Comparison of ENCODE assay signal across 8 cellular contexts in the genomic region with DNA sequence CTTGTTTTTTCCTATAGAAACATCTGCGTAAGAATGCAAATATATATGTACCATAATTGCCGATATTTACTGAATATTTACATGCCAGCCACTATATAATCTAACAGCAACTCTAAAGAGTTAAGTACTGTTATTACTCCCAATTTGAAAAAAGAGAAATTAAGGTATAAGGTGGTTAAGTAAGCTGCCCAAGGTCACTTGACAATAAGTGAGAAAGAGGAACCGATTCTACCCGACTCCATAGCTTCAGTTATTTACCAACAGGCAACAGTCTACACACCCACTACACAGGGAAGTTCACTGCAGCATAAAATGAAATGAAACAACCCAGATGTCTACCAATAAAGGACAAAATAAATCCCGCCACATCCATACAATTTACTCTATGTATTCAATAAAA.
A peak's percentile ranks its signal among the peaks of the same experiment; 100 is the strongest.
DNase-seq lines count a peak whose midpoint lies in the region; ATAC-seq and TF ChIP-seq lines count a peak whose summit lies in the region.

No MANE protein-coding gene starts in this region.

- ATAC-seq in GM21528 (IDR thresholded peaks at IDR 0.05; ENCODE audit: low FRiP score, unreplicated experiment) = peak; percentile 66

- peak overlapping the region; percentile 94 for H3K4me3 ChIP-seq in HUES6 (ENCODE audit: low read depth, low read length)
- H3K4me3 ChIP-seq in fibroblast of pulmonary artery (replicated peaks; ENCODE audit: low read depth, low read length) = peak overlapping the region; percentile 89
- H3K4me3 ChIP-seq in retinal pigment epithelial cell (ENCODE audit: low read length) = peak overlapping the region; percentile 83

- peak; percentile 34 for DNase-seq in NCI-H1694 treated with DMSO at 0.1 percent for 48 hours (lab: John Stamatoyannopoulos, UW)
- no peak for DNase-seq in NCI-H1694 (lab: John Stamatoyannopoulos, UW)
- DNase-seq in fibroblast of pulmonary artery (ENCODE audit: low read depth) = peak; percentile 35
- DNase-seq in retinal pigment epithelial cell (ENCODE audit: low read depth) = no peak
- DNase-seq in activated effector memory CD4-positive, alpha-beta T cell treated with anti-CD3 and anti-CD28 coated beads, Interleukin-2, amount 50 U/mL, for 16 hours = no peak

- no peaks in the 10 kb centered on the region for H3K36me3 ChIP-seq in HUES6 (ENCODE audit: control insufficient read depth, insufficient read depth, low read length)

- H3K27me3 ChIP-seq in HUES6 (ENCODE audit: control insufficient read depth, insufficient read depth, low read length) = no peaks in the 10 kb centered on the region

- no peak overlapping the region for H3K9ac ChIP-seq in HUES6 (ENCODE audit: low read length)

- H3K9me3 Mint-ChIP-seq in T-helper 1 cell treated with Interleukin-12 subunit alpha and Interleukin-12 subunit beta and Interleukin-4 antibody, amounts not matched to agents 30 μg/mL and 1 μg/mL, for 36 hours = peaks cover 4% of the 10 kb centered on the region

- H3K36me3 Mint-ChIP-seq in T-helper 1 cell treated with Interleukin-12 subunit alpha and Interleukin-12 subunit beta and Interleukin-4 antibody, amounts not matched to agents 30 μg/mL and 1 μg/mL, for 36 hours (ENCODE audit: low read depth) = peaks cover 3% of the 10 kb centered on the region

- TF ChIP-seq CTCF in fibroblast of pulmonary artery (IDR thresholded peaks at IDR 0.05; ENCODE audit: low read length, missing control alignments) (no peak), retinal pigment epithelial cell (conservative IDR thresholded peaks at IDR 0.05; ENCODE audit: low read depth, low read length) (no peak)

- H3K4me1 ChIP-seq in HUES6 (ENCODE audit: control insufficient read depth, insufficient read depth, low read length) = peaks cover 6% of the 10 kb centered on the region; the same call in 1 of the 2 replicates

- H3K27ac ChIP-seq in HUES6 (ENCODE audit: low read depth, low read length) = no peak overlapping the region

- peaks cover 4% of the 10 kb centered on the region for H3K27me3 Mint-ChIP-seq in T-helper 1 cell treated with Interleukin-12 subunit alpha and Interleukin-12 subunit beta and Interleukin-4 antibody, amounts not matched to agents 30 μg/mL and 1 μg/mL, for 36 hours (ENCODE audit: low read depth)

- H3K4me3 Mint-ChIP-seq in T-helper 1 cell treated with Interleukin-12 subunit alpha and Interleukin-12 subunit beta and Interleukin-4 antibody, amounts not matched to agents 30 μg/mL and 1 μg/mL, for 36 hours = peak overlapping the region; percentile 95

- peak overlapping the region; percentile 98 for H3K27ac Mint-ChIP-seq in T-helper 1 cell treated with Interleukin-12 subunit alpha and Interleukin-12 subunit beta and Interleukin-4 antibody, amounts not matched to agents 30 μg/mL and 1 μg/mL, for 36 hours

- peaks cover 3% of the 10 kb centered on the region; the same call in 1 of the 2 replicates for H3K9me3 ChIP-seq in HUES6 (ENCODE audit: control insufficient read depth, insufficient read depth, low read depth, low read length)

- H3K4me1 Mint-ChIP-seq in T-helper 1 cell treated with Interleukin-12 subunit alpha and Interleukin-12 subunit beta and Interleukin-4 antibody, amounts not matched to agents 30 μg/mL and 1 μg/mL, for 36 hours (ENCODE audit: low read depth) = peaks cover 15% of the 10 kb centered on the region

Comparison
In these comparisons a context has a peak if more than half of its experiments do, and no peak if none do; other contexts are left out.
1. DNase-seq: peak in NCI-H1694 treated with DMSO at 0.1 percent for 48 hours (single experiment) and fibroblast of pulmonary artery (single experiment); none in NCI-H1694 (single experiment), retinal pigment epithelial cell (single experiment) and activated effector memory CD4-positive, alpha-beta T cell treated with anti-CD3 and anti-CD28 coated beads, Interleukin-2, amount 50 U/mL, for 16 hours (single experiment).
2. Peak in every context shown above with its lines, with median percentiles within 50 percentile points of each other: H3K4me3 ChIP-seq.